18 cellular contexts compared by ENCODE assay signal in the genomic region with DNA sequence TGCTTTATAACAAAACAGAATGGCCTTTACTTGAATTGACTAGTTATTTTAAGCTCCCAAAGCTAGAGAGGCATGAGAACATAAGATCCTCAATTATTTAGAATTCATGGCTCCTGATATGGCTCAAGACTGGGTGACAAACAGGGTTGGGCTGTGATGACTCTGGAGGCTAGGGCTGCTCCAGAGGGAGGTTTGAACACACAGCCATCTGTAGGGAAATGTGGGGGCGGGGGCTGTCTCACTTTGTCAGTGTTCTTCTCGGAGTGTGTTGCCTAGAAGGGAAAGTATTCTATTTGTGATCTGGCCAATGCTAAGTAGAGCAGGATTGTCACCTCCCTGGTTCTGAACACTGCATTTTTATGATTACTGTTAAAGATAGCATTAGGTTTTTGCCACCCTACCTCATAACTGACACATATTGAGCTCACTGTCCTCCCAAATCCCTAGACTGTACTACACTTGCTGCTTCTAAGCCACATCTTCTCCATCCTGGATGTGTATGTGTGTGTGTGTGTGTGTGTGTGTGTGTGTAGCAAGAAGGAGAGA. TPM values are rescaled to one million over a fixed set of nuclear protein-coding genes. Genes with fewer than 3 reads are reported as not detected.
"Had no signal": no experiment of that assay in that cellular context is flagged by ENCODE, and none has a peak within 500 bp of the region (broad histone marks: within the 10 kb centered on the region; RNA-seq: fewer than 3 reads in every experiment).

No MANE protein-coding gene starts in this region.

- H3K27ac ChIP-seq: skin epidermis, thyroid gland had no signal

- ATAC-seq: activated CD4-positive, CD25-positive, alpha-beta regulatory T cell treated with anti-CD3 and anti-CD28 coated beads, Interleukin-2, amount 50 U/mL, for 24 hours; left lobe of liver had no signal

- H3K9me3 ChIP-seq: thyroid gland had no signal

- H3K36me3 ChIP-seq: thyroid gland had no signal

- DNase-seq: activated CD8-positive, alpha-beta memory T cell treated with anti-CD3 and anti-CD28 coated beads for 24 hours; activated naive CD4-positive, alpha-beta T cell; aorta; cortex of kidney; foreskin melanocyte; glutamatergic neuron; hippocampal formation; midbrain; stimulated activated CD4-positive, alpha-beta T cell treated with anti-CD3 and anti-CD28 coated beads, Interleukin-2, amount 100 ng/mL, for 48 hours; T-helper 1 cell; thyroid gland had no signal

- FAIRE-seq: endometrium, keratinocyte had no signal

- H3K4me1 ChIP-seq: thyroid gland had no signal

- H3K27me3 ChIP-seq: thyroid gland had no signal

- H3K4me3 ChIP-seq: lung, skin epidermis, thyroid gland had no signal

RNA-seq across cellular contexts. Expression of gene VSIG4, which starts 45.9 kb away (rescaled TPM):
- polyA plus RNA-seq: keratinocyte, neural cell had no signal
